1 cellular context compared by ENCODE assay signal in genomic region chr19:54418030-54418929, GRCh38.
TF ChIP-seq lines count a peak whose summit lies in the region.

No MANE protein-coding gene starts in this region.

TF ChIP-seq in GM12878, 131 proteins besides CTCF, POLR2A, EP300 and RAD21:
- TF ChIP-seq ZNF687 (IDR thresholded peaks at IDR 0.05) (peak; percentile 63), PAX5 (IDR thresholded peaks at IDR 0.05; ENCODE audit: borderline replicate concordance, low read depth, low read length) (no peak), TARDBP (IDR thresholded peaks at IDR 0.05; ENCODE audit: borderline replicate concordance) (no peak), FOXM1 (IDR thresholded peaks at IDR 0.05; ENCODE audit: low read depth, low read length) (no peak), RUNX3 (IDR thresholded peaks at IDR 0.05; ENCODE audit: low read length) (peak; percentile 61; the same call in 1 of the 2 replicates), NBN (IDR thresholded peaks at IDR 0.05) (peak; percentile 24; the same call in 1 of the 2 replicates), MEF2B (IDR thresholded peaks at IDR 0.05; ENCODE audit: partially characterized antibody, poor library complexity, severe bottlenecking) (peak; percentile 38)
- TF ChIP-seq, protein P1, sequence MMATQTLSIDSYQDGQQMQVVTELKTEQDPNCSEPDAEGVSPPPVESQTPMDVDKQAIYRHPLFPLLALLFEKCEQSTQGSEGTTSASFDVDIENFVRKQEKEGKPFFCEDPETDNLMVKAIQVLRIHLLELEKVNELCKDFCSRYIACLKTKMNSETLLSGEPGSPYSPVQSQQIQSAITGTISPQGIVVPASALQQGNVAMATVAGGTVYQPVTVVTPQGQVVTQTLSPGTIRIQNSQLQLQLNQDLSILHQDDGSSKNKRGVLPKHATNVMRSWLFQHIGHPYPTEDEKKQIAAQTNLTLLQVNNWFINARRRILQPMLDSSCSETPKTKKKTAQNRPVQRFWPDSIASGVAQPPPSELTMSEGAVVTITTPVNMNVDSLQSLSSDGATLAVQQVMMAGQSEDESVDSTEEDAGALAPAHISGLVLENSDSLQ (IDR thresholded peaks at IDR 0.05), result peak; percentile 19; the same call in 1 of the 2 replicates
